Comparison of ENCODE assay signal across 30 cellular contexts in the genomic region with DNA sequence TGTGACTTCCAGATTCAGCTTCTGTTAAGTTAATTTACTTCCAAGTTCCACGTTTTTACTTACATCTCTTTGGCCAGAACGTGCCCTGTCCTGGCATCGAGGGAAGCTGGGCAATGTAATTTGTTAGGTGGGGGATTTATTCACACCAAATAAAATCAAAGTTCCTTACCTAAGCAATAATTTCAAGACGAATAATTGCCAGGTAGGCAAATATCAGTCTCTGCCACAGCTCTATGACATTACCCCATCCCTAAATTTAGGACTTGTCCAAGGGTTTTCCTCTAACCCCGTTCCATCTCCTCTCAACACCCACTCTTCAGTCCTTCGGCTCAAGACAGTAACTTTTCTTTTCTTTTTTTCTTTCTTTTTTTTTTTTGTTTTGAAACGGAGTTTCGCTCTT. TPM values are rescaled to one million over a fixed set of nuclear protein-coding genes. Genes with fewer than 3 reads are reported as not detected.
"Had no signal": no experiment of that assay in that cellular context is flagged by ENCODE, and none has a peak within 500 bp of the region (broad histone marks: within the 10 kb centered on the region; RNA-seq: fewer than 3 reads in every experiment).

No MANE protein-coding gene starts in this region.

- H3K9me3 Mint-ChIP-seq: natural killer cell, nephron, neural progenitor cell, type B pancreatic cell had no signal

- H3K9me3 ChIP-seq: ovary, psoas muscle, spleen, suprapubic skin, testis, tibial artery, transverse colon, upper lobe of right lung, uterus had no signal

- DNase-seq: natural killer cell; occipital lobe; ovary; psoas muscle; right cardiac atrium; spleen; stimulated activated CD4-positive, alpha-beta T cell treated with anti-CD3 and anti-CD28 coated beads, Interleukin-12 subunit alpha, Interleukin-12 subunit beta, amount 100 ng/mL, for 4 hours; stimulated activated CD4-positive, alpha-beta T cell treated with anti-CD3 and anti-CD28 coated beads, Interleukin-1b, Interleukin-23, amount 100 ng/mL, for 48 hours; stimulated activated CD4-positive, alpha-beta T cell treated with anti-CD3 and anti-CD28 coated beads, Interleukin-4, amount 100 ng/mL, for 1 hour; stimulated activated CD4-positive, alpha-beta T cell treated with anti-CD3 and anti-CD28 coated beads, Interleukin-4, amount 100 ng/mL, for 4 hours; stimulated activated CD8-positive, alpha-beta memory T cell treated with anti-CD3 and anti-CD28 coated beads, Interleukin-4, amount 100 ng/mL, for 48 hours; stimulated activated naive CD4-positive, alpha-beta T cell; stimulated activated naive CD8-positive, alpha-beta T cell treated with anti-CD3 and anti-CD28 coated beads, Interleukin-15, amount 100 ng/mL, for 72 hours; stimulated activated naive CD8-positive, alpha-beta T cell treated with anti-CD3 and anti-CD28 coated beads, Interleukin-15, Interleukin-2, amounts not matched to agents 100 U/mL and 50 U/mL, for 24 hours; substantia nigra; tibial artery; transverse colon; upper lobe of right lung; uterus had no signal

- H3K4me3 ChIP-seq: neural progenitor cell, ovary, psoas muscle, skin epidermis, smooth muscle cell, spleen, suprapubic skin, testis, tibial artery, transverse colon, upper lobe of right lung, uterus had no signal

- H2AFZ ChIP-seq: neural progenitor cell, parathyroid adenoma had no signal

- H3K27me3 Mint-ChIP-seq: stimulated activated memory B cell treated with anti-CD40 and anti-IgM and Interleukin-4, amounts not matched to agents 10 μg/mL and 1 μg/mL and 100 μg/mL, for 72 hours; stimulated activated naive CD8-positive, alpha-beta T cell treated with anti-CD3 and anti-CD28 coated beads, Interleukin-15, amount 100 ng/mL, for 72 hours; type B pancreatic cell had no signal

- H3K27ac Mint-ChIP-seq: natural killer cell; nephron; neural progenitor cell; progenitor cell of endocrine pancreas; stimulated activated memory B cell treated with anti-CD40 and anti-IgM and Interleukin-4, amounts not matched to agents 10 μg/mL and 1 μg/mL and 100 μg/mL, for 72 hours; stimulated activated naive CD8-positive, alpha-beta T cell treated with anti-CD3 and anti-CD28 coated beads, Interleukin-15, amount 100 ng/mL, for 72 hours; type B pancreatic cell had no signal

- H3K4me1 ChIP-seq: neural progenitor cell, parathyroid adenoma, psoas muscle, spleen, suprapubic skin, tibial artery, transverse colon, upper lobe of right lung, uterus had no signal

- H3K9ac ChIP-seq: neural progenitor cell, parathyroid adenoma had no signal

- H3K36me3 ChIP-seq: neural progenitor cell, ovary, spleen, suprapubic skin, tibial artery, transverse colon, upper lobe of right lung, uterus had no signal

- H3K27me3 ChIP-seq: neural progenitor cell, ovary, spleen, suprapubic skin, testis, tibial artery, transverse colon, upper lobe of right lung, uterus had no signal

- H3K4me2 ChIP-seq: neural progenitor cell, smooth muscle cell had no signal

- H3K27ac ChIP-seq: neural progenitor cell, ovary, parathyroid adenoma, psoas muscle, skin epidermis, spleen, suprapubic skin, tibial artery, transverse colon, upper lobe of right lung, uterus had no signal

- H3K4me3 Mint-ChIP-seq: natural killer cell; nephron; neural progenitor cell; stimulated activated memory B cell treated with anti-CD40 and anti-IgM and Interleukin-4, amounts not matched to agents 10 μg/mL and 1 μg/mL and 100 μg/mL, for 72 hours; stimulated activated naive CD8-positive, alpha-beta T cell treated with anti-CD3 and anti-CD28 coated beads, Interleukin-15, amount 100 ng/mL, for 72 hours; type B pancreatic cell had no signal

- ATAC-seq: natural killer cell; psoas muscle; right cardiac atrium; sciatic nerve; stimulated activated memory B cell treated with anti-CD40 and anti-IgM and Interleukin-4, amounts not matched to agents 10 μg/mL and 1 μg/mL and 100 μg/mL, for 72 hours; stimulated activated naive CD8-positive, alpha-beta T cell treated with anti-CD3 and anti-CD28 coated beads, Interleukin-15, amount 100 ng/mL, for 72 hours; stimulated activated naive CD8-positive, alpha-beta T cell treated with anti-CD3 and anti-CD28 coated beads, Interleukin-15, Interleukin-2, amounts not matched to agents 100 U/mL and 50 U/mL, for 24 hours; upper lobe of right lung had no signal

- H3K36me3 Mint-ChIP-seq: natural killer cell; neural progenitor cell; stimulated activated memory B cell treated with anti-CD40 and anti-IgM and Interleukin-4, amounts not matched to agents 10 μg/mL and 1 μg/mL and 100 μg/mL, for 72 hours; type B pancreatic cell had no signal

- H3K4me1 Mint-ChIP-seq: natural killer cell; neural progenitor cell; stimulated activated memory B cell treated with anti-CD40 and anti-IgM and Interleukin-4, amounts not matched to agents 10 μg/mL and 1 μg/mL and 100 μg/mL, for 72 hours; stimulated activated naive CD8-positive, alpha-beta T cell treated with anti-CD3 and anti-CD28 coated beads, Interleukin-15, amount 100 ng/mL, for 72 hours had no signal

RNA-seq across cellular contexts. Expression of a gene that starts 38.3 kb away (rescaled TPM):
- total RNA-seq: natural killer cell had no signal
